ENCODE assay signal across 8 cellular contexts in genomic region chr16:23679274-23679985, GRCh38. TPM values are rescaled to one million over a fixed set of nuclear protein-coding genes. Genes with fewer than 3 reads are reported as not detected.
DNase-seq lines count a peak whose midpoint lies in the region; ATAC-seq and TF ChIP-seq lines count a peak whose summit lies in the region.

No MANE protein-coding gene starts in this region.

- H3K36me3 Mint-ChIP-seq in CD4-positive, alpha-beta T cell (ENCODE audit: low read depth): peaks cover 18% of the 10 kb centered on the region
- H3K36me3 Mint-ChIP-seq in brain: peaks cover 28% of the 10 kb centered on the region

- peak overlapping the region; percentile 85 for H3K4me3 Mint-ChIP-seq in CD4-positive, alpha-beta T cell
- H3K4me3 Mint-ChIP-seq in brain: peak overlapping the region; percentile 86 to 92 (median 88)

- peaks cover 11% of the 10 kb centered on the region for H3K4me1 ChIP-seq in NT2/D1 (ENCODE audit: insufficient read depth, insufficient read length)
- H3K4me1 ChIP-seq in lower lobe of right lung: peaks cover 9% of the 10 kb centered on the region

- peak overlapping the region; percentile 96 for H3K9ac ChIP-seq in NT2/D1 (ENCODE audit: insufficient read length, low read depth)

- no peak for DNase-seq in CD4-positive, alpha-beta T cell
- peak; percentile 43 for DNase-seq in NT2/D1 (ENCODE audit: low read depth, low spot score)
- peak; percentile 61 for DNase-seq in lower lobe of right lung
- DNase-seq in SHP77 treated with DMSO at 0.1 percent for 48 hours (lab: John Stamatoyannopoulos, UW): no peak
- no peak for DNase-seq in central memory CD4-positive, alpha-beta T cell

- H3K4me3 ChIP-seq in NT2/D1 (ENCODE audit: insufficient read length, low read depth): peak overlapping the region; percentile 97
- H3K4me3 ChIP-seq in lower lobe of right lung: peak overlapping the region; percentile 64

- H3K27ac Mint-ChIP-seq in CD4-positive, alpha-beta T cell: no peak overlapping the region
- H3K27ac Mint-ChIP-seq in brain: peak overlapping the region; percentile 31 to 76 (median 64)

- H3K36me3 ChIP-seq in NT2/D1 (ENCODE audit: insufficient read depth, insufficient read length, low read length) (peaks cover 59% of the 10 kb centered on the region), lower lobe of right lung (peaks cover 28% of the 10 kb centered on the region)

- H3K27ac ChIP-seq in CD4-positive, alpha-beta T cell (ENCODE audit: low read depth, low read length): no peak overlapping the region
- H3K27ac ChIP-seq in lower lobe of right lung: no peak overlapping the region

- intact Hi-C loops in CD4-positive, alpha-beta T cell (cut with DNase I, micrococcal nuclease): loop anchor here in 1 of 2 experiments (10.0 kb wide), 1 partner anchor 355 kb away; no protein-coding TSS in a partner anchor
- intact Hi-C loops in lower lobe of right lung (cut with DNase I): no loop called here

- CTCF ChIA-PET in CD4-positive, alpha-beta T cell (lab: Charles Lee): no interaction called here

- no peaks in the 10 kb centered on the region for H3K27me3 Mint-ChIP-seq in CD4-positive, alpha-beta T cell
- H3K27me3 Mint-ChIP-seq in brain: peaks cover 3% of the 10 kb centered on the region

- no peak for TF ChIP-seq CTCF in CD4-positive, alpha-beta T cell (IDR thresholded peaks at IDR 0.05)
- TF ChIP-seq CTCF in brain (conservative IDR thresholded peaks at IDR 0.05): no peak
- TF ChIP-seq CTCF in lower lobe of right lung (IDR thresholded peaks at IDR 0.05): no peak

- ATAC-seq in CD4-positive, alpha-beta T cell (ENCODE audit: poor library complexity): no peak
- ATAC-seq in GM21717 (IDR thresholded peaks at IDR 0.05; ENCODE audit: unreplicated experiment): peak; percentile 18
- ATAC-seq in lower lobe of right lung: peak; percentile 9 to 24
- no peak for ATAC-seq in GM21825 (IDR thresholded peaks at IDR 0.05; ENCODE audit: unreplicated experiment)

- H3K9me3 Mint-ChIP-seq in CD4-positive, alpha-beta T cell: no peaks in the 10 kb centered on the region
- peaks cover 0 to 5% (median 0%) of the 10 kb centered on the region in 5 experiments for H3K9me3 Mint-ChIP-seq in brain

- H3K4me1 Mint-ChIP-seq in CD4-positive, alpha-beta T cell (ENCODE audit: low read depth): peaks cover 20% of the 10 kb centered on the region
- H3K4me1 Mint-ChIP-seq in brain: peaks cover 52% of the 10 kb centered on the region

- H3K9me3 ChIP-seq in CD4-positive, alpha-beta T cell (ENCODE audit: control insufficient read depth, low read length): no peaks in the 10 kb centered on the region
- H3K9me3 ChIP-seq in NT2/D1 (ENCODE audit: insufficient read depth, low read length) (no peaks in the 10 kb centered on the region), lower lobe of right lung (no peaks in the 10 kb centered on the region)

- H3K27me3 ChIP-seq in CD4-positive, alpha-beta T cell (ENCODE audit: control insufficient read depth, insufficient read depth, low read length): no peaks in the 10 kb centered on the region
- no peaks in the 10 kb centered on the region for H3K27me3 ChIP-seq in NT2/D1 (ENCODE audit: insufficient read depth, insufficient read length)
- H3K27me3 ChIP-seq in lower lobe of right lung (ENCODE audit: low read depth): no peaks in the 10 kb centered on the region

- POLR2A ChIA-PET in CD4-positive, alpha-beta T cell (lab: Charles Lee): no interaction called here

RNA-seq across cellular contexts. Expression of gene PLK1, which starts 0.7 kb away (rescaled TPM):
- total RNA-seq in CD4-positive, alpha-beta T cell: under 1 TPM; 0.84 to 0.85 TPM
- polyA plus RNA-seq in brain (ENCODE audit: insufficient read depth, low read depth, low replicate concordance): 49.3 TPM
- total RNA-seq in lower lobe of right lung: 2.3 TPM

RNA-seq across cellular contexts. Expression of gene ERN2, which starts 33.6 kb away (rescaled TPM):
- total RNA-seq in CD4-positive, alpha-beta T cell: not detected
- polyA plus RNA-seq in brain (ENCODE audit: insufficient read depth, low read depth, low replicate concordance): not detected
- total RNA-seq in lower lobe of right lung: 4.9 TPM

RNA-seq across cellular contexts. Expression of gene DCTN5, which starts 38.2 kb away (rescaled TPM):
- 10 to 100 TPM; 46.9 to 47.8 TPM for total RNA-seq in CD4-positive, alpha-beta T cell
- polyA plus RNA-seq in brain (ENCODE audit: insufficient read depth, low read depth, low replicate concordance): 68.1 TPM
- 42.7 TPM for total RNA-seq in lower lobe of right lung

RNA-seq across cellular contexts. Expression of gene PALB2, which starts 38.3 kb away (rescaled TPM):
- 1 to 10 TPM; 3.8 to 5.1 TPM for total RNA-seq in CD4-positive, alpha-beta T cell
- 5.4 TPM for polyA plus RNA-seq in brain (ENCODE audit: insufficient read depth, low read depth, low replicate concordance)
- total RNA-seq in lower lobe of right lung: 12.7 TPM

Comparison
In these comparisons a context has a peak if more than half of its experiments do, and no peak if none do; other contexts are left out.
1. ATAC-seq: peak in GM21717 (single experiment) and lower lobe of right lung (2 of 2); none in CD4-positive, alpha-beta T cell (single experiment) and GM21825 (single experiment).
2. DNase-seq: peak in NT2/D1 (single experiment) and lower lobe of right lung (single experiment); none in CD4-positive, alpha-beta T cell (0 of 10), SHP77 treated with DMSO at 0.1 percent for 48 hours (single experiment) and central memory CD4-positive, alpha-beta T cell (single experiment).